1 cellular context compared by ENCODE assay signal in genomic region chrX:133868250-133868649, GRCh38.
TF ChIP-seq lines count a peak whose summit lies in the region.

No MANE protein-coding gene starts in this region.

TF ChIP-seq in HEK293, 187 proteins besides CTCF, POLR2A, EP300 and RAD21 (continued from another document):
- TF ChIP-seq PRDM2 (tag by site-specific recombination; IDR thresholded peaks at IDR 0.05; ENCODE audit: borderline replicate concordance): no peak
